In the genomic region with DNA sequence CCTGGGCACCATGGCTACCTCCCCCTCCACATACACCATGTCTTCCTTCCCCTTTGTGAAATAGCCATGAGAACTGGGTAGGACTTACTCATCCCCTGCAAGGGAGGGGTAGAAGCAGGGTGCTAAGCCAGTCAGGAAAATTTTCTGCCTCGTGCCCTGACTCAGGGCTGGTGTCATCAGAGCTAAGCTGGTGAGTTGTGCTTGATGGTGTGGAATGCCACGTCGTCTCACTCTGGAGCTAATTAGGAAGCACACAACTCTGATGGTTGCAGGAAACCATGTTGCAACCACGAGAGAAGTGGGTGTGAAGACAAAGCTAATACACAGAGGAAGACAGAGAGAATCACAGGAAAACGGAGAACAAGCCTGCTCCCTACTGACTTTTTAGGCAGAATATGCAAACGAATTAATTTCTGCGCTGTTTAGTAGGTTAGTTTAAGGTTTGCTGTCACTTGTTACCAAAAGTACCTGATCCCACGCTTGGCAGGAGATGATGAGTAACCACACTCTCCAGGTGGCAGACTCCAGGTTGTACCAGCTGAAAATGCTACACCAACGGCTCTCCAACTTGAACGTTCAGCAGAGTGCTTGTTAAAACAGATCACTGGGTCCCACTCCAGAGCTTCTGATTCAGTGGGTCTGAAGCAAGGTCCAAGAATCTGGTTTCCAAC, we compare ENCODE assay signal across 7 cellular contexts. TPM values are rescaled to one million over a fixed set of nuclear protein-coding genes. Genes with fewer than 3 reads are reported as not detected.
DNase-seq lines count a peak whose midpoint lies in the region; ATAC-seq and TF ChIP-seq lines count a peak whose summit lies in the region.

No MANE protein-coding gene starts in this region.

- H3K36me3 Mint-ChIP-seq in progenitor cell of endocrine pancreas (ENCODE audit: insufficient read depth): peaks cover 2% of the 10 kb centered on the region

- no peaks in the 10 kb centered on the region for H3K4me1 Mint-ChIP-seq in progenitor cell of endocrine pancreas (ENCODE audit: low read depth)

- H3K4me3 Mint-ChIP-seq in progenitor cell of endocrine pancreas (ENCODE audit: low read depth): no peak overlapping the region

- intact Hi-C loops in cardiac septum (cut with DNase I): no loop called here

- DNase-seq in LHCN-M2 (ENCODE audit: low read depth): peak; percentile 90
- DNase-seq in activated T-cell treated with anti-CD3 and anti-CD28 coated beads for 24 hours (ENCODE audit: low read depth): peak; percentile 51
- DNase-seq in cardiac septum (ENCODE audit: low spot score): peak; percentile 91
- DNase-seq in stimulated activated CD4-positive, alpha-beta T cell treated with anti-CD3 and anti-CD28 coated beads, Interleukin-4, amount 100 ng/mL, for 1 hour: peak; percentile 55
- no peak for DNase-seq in progenitor cell of endocrine pancreas (ENCODE audit: low spot score, unreplicated experiment)
- no peak for DNase-seq in activated CD4-positive, CD25-positive, alpha-beta regulatory T cell treated with anti-CD3 and anti-CD28 coated beads, Interleukin-2, amount 50 U/mL, for 72 hours

- ATAC-seq in GM18511 (IDR thresholded peaks at IDR 0.05; ENCODE audit: unreplicated experiment): no peak

- H3K27ac Mint-ChIP-seq in progenitor cell of endocrine pancreas: no peak overlapping the region

- no peak for TF ChIP-seq CTCF in progenitor cell of endocrine pancreas (IDR thresholded peaks at IDR 0.05; ENCODE audit: unreplicated experiment)

- no peaks in the 10 kb centered on the region for H3K27me3 Mint-ChIP-seq in progenitor cell of endocrine pancreas

- peaks cover 3% of the 10 kb centered on the region for H3K9me3 Mint-ChIP-seq in progenitor cell of endocrine pancreas (ENCODE audit: low read depth)

RNA-seq across cellular contexts. Expression of a gene that starts 54.5 kb away (rescaled TPM):
- total RNA-seq in LHCN-M2 (2014; rRNA removed): 13.6 and 15.9 TPM in 2 replicates
- 17.5 TPM for polyA plus RNA-seq in LHCN-M2 (2012)
- 12.1 TPM for total RNA-seq in cardiac septum
- 18.1 and 18.3 TPM in 2 replicates for total RNA-seq in progenitor cell of endocrine pancreas

Comparison
In these comparisons a context has a peak if more than half of its experiments do, and no peak if none do; other contexts are left out.
1. DNase-seq: peak in LHCN-M2 (single experiment), activated T-cell treated with anti-CD3 and anti-CD28 coated beads for 24 hours (single experiment), cardiac septum (single experiment) and stimulated activated CD4-positive, alpha-beta T cell treated with anti-CD3 and anti-CD28 coated beads, Interleukin-4, amount 100 ng/mL, for 1 hour (single experiment); none in progenitor cell of endocrine pancreas (single experiment) and activated CD4-positive, CD25-positive, alpha-beta regulatory T cell treated with anti-CD3 and anti-CD28 coated beads, Interleukin-2, amount 50 U/mL, for 72 hours (single experiment).